13 cellular contexts compared by ENCODE assay signal in the genomic region with DNA sequence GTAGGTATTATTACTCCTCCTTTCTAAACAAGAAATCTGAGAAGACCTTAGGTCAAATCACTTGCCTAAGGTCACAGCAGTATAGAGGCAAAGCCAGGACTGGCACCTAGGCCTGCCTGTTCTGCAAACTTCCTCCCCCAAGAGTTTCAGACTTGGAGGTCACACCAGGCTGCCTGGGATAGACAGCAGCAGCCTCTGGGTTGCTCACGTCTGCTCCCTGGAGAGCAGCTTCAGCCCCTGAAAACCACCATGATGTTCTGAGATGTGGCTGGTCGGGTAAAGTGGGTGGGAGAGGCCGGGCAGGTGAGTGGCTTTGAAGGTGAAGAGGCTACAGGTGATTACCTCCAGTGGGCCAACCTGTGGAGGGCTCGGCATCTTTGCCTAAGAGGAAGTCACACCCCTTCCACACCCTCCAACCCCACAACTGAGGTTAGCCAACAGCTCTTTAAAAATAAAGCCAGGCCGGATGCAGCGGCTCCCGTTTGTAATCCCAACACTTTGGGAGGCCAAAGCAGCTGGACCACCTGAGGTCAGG. TPM values are rescaled to one million over a fixed set of nuclear protein-coding genes. Genes with fewer than 3 reads are reported as not detected.
DNase-seq lines count a peak whose midpoint lies in the region; ATAC-seq, FAIRE-seq and TF ChIP-seq lines count a peak whose summit lies in the region.
"Had no signal": no experiment of that assay in that cellular context is flagged by ENCODE, and none has a peak within 500 bp of the region (broad histone marks: within the 10 kb centered on the region; RNA-seq: fewer than 3 reads in every experiment).

No MANE protein-coding gene starts in this region.

- H3K79me2 ChIP-seq in GM12878 (ENCODE audit: control insufficient read depth, insufficient read depth, low read length) (peaks cover 100% of the 10 kb centered on the region), neural progenitor cell (ENCODE audit: low read depth) (no peaks in the 10 kb centered on the region)

- CTCF ChIA-PET in GM12878 (lab: Yijun Ruan, JAX) = interaction anchor here (0.6 to 21.0 kb wide), 6 partner anchors 7 to 72 kb away, joined by 3 to 288 read pairs (median 7); no protein-coding TSS in a partner anchor

- no peaks in the 10 kb centered on the region for H3K27me3 Mint-ChIP-seq in stimulated activated naive CD8-positive, alpha-beta T cell treated with anti-CD3 and anti-CD28 coated beads, Interleukin-15, Interleukin-2, amounts not matched to agents 100 ng/mL and 50 ng/mL, for 24 hours
- H3K27me3 Mint-ChIP-seq in natural killer cell (ENCODE audit: low read depth in 2 of 2) (no peaks in the 10 kb centered on the region), neural progenitor cell (ENCODE audit: insufficient read depth, low read depth) (peaks cover 6% of the 10 kb centered on the region)

- peaks cover 20% of the 10 kb centered on the region for H3K36me3 Mint-ChIP-seq in stimulated activated naive CD8-positive, alpha-beta T cell treated with anti-CD3 and anti-CD28 coated beads, Interleukin-15, Interleukin-2, amounts not matched to agents 100 ng/mL and 50 ng/mL, for 24 hours (ENCODE audit: low read depth)
- H3K36me3 Mint-ChIP-seq in natural killer cell (no peaks in the 10 kb centered on the region), neural progenitor cell (no peaks in the 10 kb centered on the region)
- H3K36me3 Mint-ChIP-seq: WTC11 had no signal

- H3K27me3 ChIP-seq in GM12878 (replicated peaks in 1 of 2; ENCODE audit: control insufficient read depth in 2 of 2, insufficient read depth in 2 of 2, low read length in 1 of 2) = no peaks in the 10 kb centered on the region
- H3K27me3 ChIP-seq in neural progenitor cell = no peaks in the 10 kb centered on the region
- H3K27me3 ChIP-seq: brain microvascular endothelial cell had no signal

- RAD21 ChIA-PET in GM12878 (lab: Charles Lee; ENCODE audit: unreplicated experiment) = interaction anchor here (1.5 to 25.6 kb wide), 3 partner anchors 8 to 26 kb away, joined by 9 to 710 read pairs (median 114); no protein-coding TSS in a partner anchor

- H3K4me3 Mint-ChIP-seq in stimulated activated naive CD8-positive, alpha-beta T cell treated with anti-CD3 and anti-CD28 coated beads, Interleukin-15, Interleukin-2, amounts not matched to agents 100 ng/mL and 50 ng/mL, for 24 hours = peak overlapping the region; percentile 47
- peak overlapping the region; percentile 37 for H3K4me3 Mint-ChIP-seq in natural killer cell
- H3K4me3 Mint-ChIP-seq in neural progenitor cell = no peak overlapping the region
- H3K4me3 Mint-ChIP-seq: WTC11 had no signal

- H3K4me3 ChIP-seq in GM12878 (0 out of 2 replicates have a peak overlapping the region, but pooled peaks have one; percentile 5), neural progenitor cell (no peak overlapping the region)

- intact Hi-C loops in GM12878 (cut with micrococcal nuclease; ENCODE audit: unreplicated experiment) (loop anchor here (5.0 kb wide), 1 partner anchor 36 kb away; no protein-coding TSS in a partner anchor), natural killer cell (cut with micrococcal nuclease) (loop anchor here (5.0 kb wide), 1 partner anchor 136 kb away; the partner anchor contains the start of gene ZNF410)

- H3K9ac ChIP-seq in GM12878 (ENCODE audit: control insufficient read depth, insufficient read depth, low read length) (no peak overlapping the region), neural progenitor cell (no peak overlapping the region)

- TF ChIP-seq EP300 in GM12878 (IDR thresholded peaks at IDR 0.05; ENCODE audit: borderline replicate concordance in 1 of 2, control insufficient read depth in 1 of 2, low read depth in 2 of 2, low read length in 2 of 2) = no peak

- in situ Hi-C loops in GM12878 (cut with MboI) (loop anchor here (25.0 kb wide), 2 partner anchors 1511 to 1786 kb away; no protein-coding TSS in a partner anchor), ACHN (cut with HindIII; ENCODE audit: low pct_ligation_motif_present, low pct_unique_long_range_greater_than_20kb, low sequenced_read_pairs) (no loop called here)

- H3K4me1 Mint-ChIP-seq in stimulated activated naive CD8-positive, alpha-beta T cell treated with anti-CD3 and anti-CD28 coated beads, Interleukin-15, Interleukin-2, amounts not matched to agents 100 ng/mL and 50 ng/mL, for 24 hours (ENCODE audit: low read depth) = peaks cover 100% of the 10 kb centered on the region
- H3K4me1 Mint-ChIP-seq in natural killer cell = peaks cover 91 to 99% of the 10 kb centered on the region in 2 donors
- H3K4me1 Mint-ChIP-seq in neural progenitor cell = peaks cover 60% of the 10 kb centered on the region

- peak overlapping the region; percentile 54; the same call in 1 of the 2 replicates for H3K27ac ChIP-seq in GM12878 (ENCODE audit: control insufficient read depth, insufficient read depth)
- H3K27ac ChIP-seq in neural progenitor cell = no peak overlapping the region
- H3K27ac ChIP-seq: brain microvascular endothelial cell had no signal

- SMC1A ChIA-PET in GM12878 (lab: Charles Lee; ENCODE audit: uncharacterized antibody, unreplicated experiment) = interaction anchor here (0.7 to 15.7 kb wide), 6 partner anchors 8 to 75 kb away, joined by 3 to 214 read pairs (median 46); no protein-coding TSS in a partner anchor

- H3K9me3 ChIP-seq in GM12878 (replicated peaks; ENCODE audit: control insufficient read depth, insufficient read depth, low read length) (no peaks in the 10 kb centered on the region), neural progenitor cell (ENCODE audit: low read depth) (no peaks in the 10 kb centered on the region)

- no peak for FAIRE-seq in GM12878 (lab: Jason Lieb, UNC)
- FAIRE-seq: D721Med had no signal

- BruUV-seq in GM12878 (replicated peaks; lab: Mats Ljungman, UMichigan) = no TSS peak

- TF ChIP-seq CTCF in GM12878 (IDR thresholded peaks at IDR 0.05 in 2 of 3, conservative IDR thresholded peaks at IDR 0.05 in 1 of 3; ENCODE audit: control insufficient read depth in 2 of 3, extremely low read depth in 1 of 3, insufficient read depth in 1 of 3, low read depth in 3 of 3, low read length in 3 of 3) = no peak
- no peak for TF ChIP-seq CTCF in natural killer cell (IDR thresholded peaks at IDR 0.05)
- no peak for TF ChIP-seq CTCF in neural progenitor cell (IDR thresholded peaks at IDR 0.05)

- TF ChIP-seq RAD21 in GM12878 (IDR thresholded peaks at IDR 0.05; ENCODE audit: insufficient read depth, low read depth, low read length) = no peak

- H4K20me1 ChIP-seq in GM12878 (ENCODE audit: control insufficient read depth, insufficient read depth) (peaks cover 35% of the 10 kb centered on the region), neural progenitor cell (ENCODE audit: low read depth) (peaks cover 9% of the 10 kb centered on the region)

- TF ChIP-seq POLR2A in GM12878 (IDR thresholded peaks at IDR 0.05; ENCODE audit: low read depth, low read length) = no peak

- H3K4me1 ChIP-seq in GM12878 (ENCODE audit: control insufficient read depth, insufficient read depth, low read length) (peaks cover 83% of the 10 kb centered on the region), neural progenitor cell (peaks cover 11% of the 10 kb centered on the region)

- POLR2A ChIA-PET in GM12878 (lab: Charles Lee) = interaction anchor here (1.4 to 7.3 kb wide), 3 partner anchors 8 to 35 kb away, joined by 3 to 54 read pairs (median 52); no protein-coding TSS in a partner anchor

- no peak for ATAC-seq in stimulated activated naive CD8-positive, alpha-beta T cell treated with anti-CD3 and anti-CD28 coated beads, Interleukin-15, Interleukin-2, amounts not matched to agents 100 U/mL and 50 U/mL, for 24 hours
- no peak for ATAC-seq in GM12878
- ATAC-seq in natural killer cell = no peak
- ATAC-seq in GM21367 (IDR thresholded peaks at IDR 0.05; ENCODE audit: unreplicated experiment) = no peak
- no peak for ATAC-seq in HG02610 (IDR thresholded peaks at IDR 0.05; ENCODE audit: unreplicated experiment)
- ATAC-seq: WTC11 had no signal

- no peak overlapping the region for H2AFZ ChIP-seq in GM12878 (ENCODE audit: control insufficient read depth, low read depth, low read length)
- H2AFZ ChIP-seq in neural progenitor cell (replicated peaks) = no peak overlapping the region

- H3K36me3 ChIP-seq in GM12878 (ENCODE audit: control insufficient read depth in 2 of 2, insufficient read depth in 2 of 2, low read length in 1 of 2) (peaks cover 8 to 12% of the 10 kb centered on the region in 2 experiments), neural progenitor cell (no peaks in the 10 kb centered on the region)
- H3K36me3 ChIP-seq: brain microvascular endothelial cell had no signal

- peaks cover 7% of the 10 kb centered on the region for H3F3A ChIP-seq in neural progenitor cell (ENCODE audit: low read depth)

- peak overlapping the region; percentile 100 for H3K4me2 ChIP-seq in GM12878 (ENCODE audit: control insufficient read depth, insufficient read depth)
- no peak overlapping the region for H3K4me2 ChIP-seq in neural progenitor cell

- no peaks in the 10 kb centered on the region for H3K9me3 Mint-ChIP-seq in stimulated activated naive CD8-positive, alpha-beta T cell treated with anti-CD3 and anti-CD28 coated beads, Interleukin-15, Interleukin-2, amounts not matched to agents 100 ng/mL and 50 ng/mL, for 24 hours
- no peaks in the 10 kb centered on the region for H3K9me3 Mint-ChIP-seq in natural killer cell
- no peaks in the 10 kb centered on the region for H3K9me3 Mint-ChIP-seq in neural progenitor cell
- H3K9me3 Mint-ChIP-seq: WTC11 had no signal

- DNase-seq in stimulated activated naive CD8-positive, alpha-beta T cell treated with anti-CD3 and anti-CD28 coated beads, Interleukin-15, Interleukin-2, amounts not matched to agents 100 U/mL and 50 U/mL, for 24 hours = no peak
- DNase-seq in GM12878 (ENCODE audit: low read depth, low spot score) (no peak), natural killer cell (no peak), neural progenitor cell (ENCODE audit: low spot score) (no peak), ACHN (no peak)
- DNase-seq: brain microvascular endothelial cell, hypothalamus, retina had no signal

- under 1% methylated on average over 7 of the region's 7 CpGs for WGBS in GM12878 (ENCODE audit: insufficient coverage, insufficient replicate concordance, low lambda C conversion rate, missing lambda C conversion rate)

- peak overlapping the region; percentile 95 for H3K27ac Mint-ChIP-seq in stimulated activated naive CD8-positive, alpha-beta T cell treated with anti-CD3 and anti-CD28 coated beads, Interleukin-15, Interleukin-2, amounts not matched to agents 100 ng/mL and 50 ng/mL, for 24 hours
- H3K27ac Mint-ChIP-seq in natural killer cell (peak overlapping the region; percentile 92 to 96), neural progenitor cell (no peak overlapping the region)

RNA-seq across cellular contexts. Expression of gene PNMA1, which starts 37.0 kb away (rescaled TPM):
- total RNA-seq in GM12878 (2013; cell fraction: nucleolus; rRNA removed) = 8.8 and 10.1 TPM in 2 replicates
- total RNA-seq in GM12878 (2014; rRNA removed) (3.8 and 4.0 TPM in 2 replicates), GM12878 (2014; rRNA removed; fragmentation: Illumina TruSeq; extraction: Trizol) (6.8 TPM in 2 replicates), GM12878 (2021) (22.4 and 24.0 TPM in 2 replicates), natural killer cell (10 to 100 TPM; 26.0 to 32.3 (median 28.9) TPM), neural progenitor cell (ENCODE audit: low replicate concordance) (25.9 and 37.3 TPM in 2 replicates)
- polyA plus RNA-seq in GM12878 (2011; ENCODE audit: low read depth) = 7.3 TPM
- polyA plus RNA-seq in GM12878 (2011; rRNA removed) (7.8 and 9.7 TPM in 2 replicates), GM12878 (2014; fragmentation: Illumina TruSeq; extraction: Trizol) (14.0 and 14.4 TPM in 2 replicates), GM12878 (2014; fragmentation: Nextera tagmentation; extraction: Ambion mirVana) (1 to 10 TPM; 1.8 to 6.5 TPM), GM12878 (2014; rRNA removed) (14.4 and 15.3 TPM in 2 replicates), GM12878 (2016; fragmentation: Nextera tagmentation; extraction: Ambion mirVana) (10 to 100 TPM; 35.0 to 39.3 TPM)
- 7.1 and 7.2 TPM in 2 replicates for polyA plus RNA-seq in GM12878 (2011; cell fraction: cytosol; rRNA removed)
- polyA plus RNA-seq in GM12878 (2011; cell fraction: nucleus; rRNA removed) = 7.9 and 9.2 TPM in 2 replicates
- polyA plus RNA-seq in GM12878 (2012) = 9.3 and 11.6 TPM in 2 replicates
- 5.3 and 7.1 TPM in 2 replicates for polyA minus RNA-seq in GM12878 (2011; rRNA and poly(A)+ RNA removed)
- 3.3 and 3.7 TPM in 2 replicates for polyA minus RNA-seq in GM12878 (2011; cell fraction: cytosol; rRNA and poly(A)+ RNA removed)
- 3.6 and 4.6 TPM in 2 replicates for polyA minus RNA-seq in GM12878 (2011; cell fraction: nucleus; rRNA and poly(A)+ RNA removed)
